Comparison of ENCODE assay signal across 1 cellular context in the genomic region with DNA sequence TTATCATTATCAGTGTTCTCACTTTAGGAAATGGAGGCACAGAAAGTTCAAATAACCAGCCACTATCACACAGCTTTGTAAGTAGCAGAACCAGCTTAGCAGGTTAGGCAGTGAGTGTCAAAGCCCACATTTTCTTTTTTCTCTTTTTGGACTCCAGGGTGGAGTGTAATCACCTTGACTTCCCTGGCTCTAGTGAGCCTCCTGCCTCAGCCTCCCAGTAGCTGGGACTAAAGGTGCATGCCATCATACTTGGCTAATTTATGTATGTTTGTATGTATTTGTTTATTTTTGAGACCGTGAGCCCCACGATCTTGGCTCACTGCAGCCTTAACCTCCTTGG.
TF ChIP-seq lines count a peak whose summit lies in the region.

No MANE protein-coding gene starts in this region.

TF ChIP-seq in K562, 482 proteins besides CTCF, POLR2A, EP300 and RAD21 (continued from another document):
- TF ChIP-seq, protein P1, sequence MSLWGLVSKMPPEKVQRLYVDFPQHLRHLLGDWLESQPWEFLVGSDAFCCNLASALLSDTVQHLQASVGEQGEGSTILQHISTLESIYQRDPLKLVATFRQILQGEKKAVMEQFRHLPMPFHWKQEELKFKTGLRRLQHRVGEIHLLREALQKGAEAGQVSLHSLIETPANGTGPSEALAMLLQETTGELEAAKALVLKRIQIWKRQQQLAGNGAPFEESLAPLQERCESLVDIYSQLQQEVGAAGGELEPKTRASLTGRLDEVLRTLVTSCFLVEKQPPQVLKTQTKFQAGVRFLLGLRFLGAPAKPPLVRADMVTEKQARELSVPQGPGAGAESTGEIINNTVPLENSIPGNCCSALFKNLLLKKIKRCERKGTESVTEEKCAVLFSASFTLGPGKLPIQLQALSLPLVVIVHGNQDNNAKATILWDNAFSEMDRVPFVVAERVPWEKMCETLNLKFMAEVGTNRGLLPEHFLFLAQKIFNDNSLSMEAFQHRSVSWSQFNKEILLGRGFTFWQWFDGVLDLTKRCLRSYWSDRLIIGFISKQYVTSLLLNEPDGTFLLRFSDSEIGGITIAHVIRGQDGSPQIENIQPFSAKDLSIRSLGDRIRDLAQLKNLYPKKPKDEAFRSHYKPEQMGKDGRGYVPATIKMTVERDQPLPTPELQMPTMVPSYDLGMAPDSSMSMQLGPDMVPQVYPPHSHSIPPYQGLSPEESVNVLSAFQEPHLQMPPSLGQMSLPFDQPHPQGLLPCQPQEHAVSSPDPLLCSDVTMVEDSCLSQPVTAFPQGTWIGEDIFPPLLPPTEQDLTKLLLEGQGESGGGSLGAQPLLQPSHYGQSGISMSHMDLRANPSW (CRISPR knock-in tag; IDR thresholded peaks at IDR 0.05), result no peak
- TF ChIP-seq MTA2 (IDR thresholded peaks at IDR 0.05; ENCODE audit: low read depth) (no peak), TAL1 (IDR thresholded peaks at IDR 0.05) (no peak), NR3C1 (CRISPR knock-in tag; IDR thresholded peaks at IDR 0.05) (no peak), CC2D1A (IDR thresholded peaks at IDR 0.05) (no peak), ELF4 (CRISPR knock-in tag; IDR thresholded peaks at IDR 0.05) (no peak), HOXB6 (CRISPR knock-in tag; IDR thresholded peaks at IDR 0.05; ENCODE audit: borderline replicate concordance) (no peak), SIN3A (IDR thresholded peaks at IDR 0.05; ENCODE audit: borderline replicate concordance in 2 of 2, control insufficient read depth in 1 of 2, low read depth in 2 of 2, low read length in 2 of 2) (no peak), SAFB2 (IDR thresholded peaks at IDR 0.05; ENCODE audit: borderline replicate concordance, low read depth, low read length, severe bottlenecking) (no peak), WHSC1 (IDR thresholded peaks at IDR 0.05; ENCODE audit: low read length) (no peak), CBX5 (IDR thresholded peaks at IDR 0.05; ENCODE audit: borderline replicate concordance, low read depth) (no peak), STAT5A (IDR thresholded peaks at IDR 0.05; ENCODE audit: borderline replicate concordance, low read length) (no peak), MCM2 (IDR thresholded peaks at IDR 0.05; ENCODE audit: low read depth) (no peak)
- TF ChIP-seq, protein P2, sequence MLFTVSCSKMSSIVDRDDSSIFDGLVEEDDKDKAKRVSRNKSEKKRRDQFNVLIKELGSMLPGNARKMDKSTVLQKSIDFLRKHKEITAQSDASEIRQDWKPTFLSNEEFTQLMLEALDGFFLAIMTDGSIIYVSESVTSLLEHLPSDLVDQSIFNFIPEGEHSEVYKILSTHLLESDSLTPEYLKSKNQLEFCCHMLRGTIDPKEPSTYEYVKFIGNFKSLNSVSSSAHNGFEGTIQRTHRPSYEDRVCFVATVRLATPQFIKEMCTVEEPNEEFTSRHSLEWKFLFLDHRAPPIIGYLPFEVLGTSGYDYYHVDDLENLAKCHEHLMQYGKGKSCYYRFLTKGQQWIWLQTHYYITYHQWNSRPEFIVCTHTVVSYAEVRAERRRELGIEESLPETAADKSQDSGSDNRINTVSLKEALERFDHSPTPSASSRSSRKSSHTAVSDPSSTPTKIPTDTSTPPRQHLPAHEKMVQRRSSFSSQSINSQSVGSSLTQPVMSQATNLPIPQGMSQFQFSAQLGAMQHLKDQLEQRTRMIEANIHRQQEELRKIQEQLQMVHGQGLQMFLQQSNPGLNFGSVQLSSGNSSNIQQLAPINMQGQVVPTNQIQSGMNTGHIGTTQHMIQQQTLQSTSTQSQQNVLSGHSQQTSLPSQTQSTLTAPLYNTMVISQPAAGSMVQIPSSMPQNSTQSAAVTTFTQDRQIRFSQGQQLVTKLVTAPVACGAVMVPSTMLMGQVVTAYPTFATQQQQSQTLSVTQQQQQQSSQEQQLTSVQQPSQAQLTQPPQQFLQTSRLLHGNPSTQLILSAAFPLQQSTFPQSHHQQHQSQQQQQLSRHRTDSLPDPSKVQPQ (CRISPR knock-in tag; IDR thresholded peaks at IDR 0.05; ENCODE audit: borderline replicate concordance), result no peak
- TF ChIP-seq, protein P3, sequence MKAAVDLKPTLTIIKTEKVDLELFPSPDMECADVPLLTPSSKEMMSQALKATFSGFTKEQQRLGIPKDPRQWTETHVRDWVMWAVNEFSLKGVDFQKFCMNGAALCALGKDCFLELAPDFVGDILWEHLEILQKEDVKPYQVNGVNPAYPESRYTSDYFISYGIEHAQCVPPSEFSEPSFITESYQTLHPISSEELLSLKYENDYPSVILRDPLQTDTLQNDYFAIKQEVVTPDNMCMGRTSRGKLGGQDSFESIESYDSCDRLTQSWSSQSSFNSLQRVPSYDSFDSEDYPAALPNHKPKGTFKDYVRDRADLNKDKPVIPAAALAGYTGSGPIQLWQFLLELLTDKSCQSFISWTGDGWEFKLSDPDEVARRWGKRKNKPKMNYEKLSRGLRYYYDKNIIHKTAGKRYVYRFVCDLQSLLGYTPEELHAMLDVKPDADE (conservative IDR thresholded peaks at IDR 0.05; ENCODE audit: control insufficient read depth, low read depth, low read length), result no peak
